Comparison of ENCODE assay signal across 7 cellular contexts in genomic region chr20:58086763-58087566, GRCh38.
DNase-seq lines count a peak whose midpoint lies in the region; ATAC-seq and TF ChIP-seq lines count a peak whose summit lies in the region.

No MANE protein-coding gene starts in this region.

- ATAC-seq in HG02678 (IDR thresholded peaks at IDR 0.05; ENCODE audit: unreplicated experiment): no peak

- H3K36me3 ChIP-seq in esophagus squamous epithelium (no peaks in the 10 kb centered on the region), osteoblast (ENCODE audit: insufficient read depth, low read length) (no peaks in the 10 kb centered on the region)

- no peaks in the 10 kb centered on the region for H3K9me3 ChIP-seq in esophagus squamous epithelium
- H3K9me3 ChIP-seq in osteoblast (ENCODE audit: low read depth, low read length): no peaks in the 10 kb centered on the region

- TF ChIP-seq CTCF in esophagus squamous epithelium (IDR thresholded peaks at IDR 0.05): peak; percentile 51 to 83 (median 75)
- TF ChIP-seq CTCF in osteoblast (IDR thresholded peaks at IDR 0.05; ENCODE audit: extremely low read depth, low read depth, low read length): peak; percentile 98

- no peak overlapping the region for H3K4me3 ChIP-seq in esophagus squamous epithelium
- H3K4me3 ChIP-seq in osteoblast (ENCODE audit: insufficient read depth, low read length): no peak overlapping the region

- no peak for TF ChIP-seq POLR2A in esophagus squamous epithelium (IDR thresholded peaks at IDR 0.05)

- intact Hi-C loops in esophagus squamous epithelium (cut with DNase I): no loop called here

- H3K4me2 ChIP-seq in osteoblast (ENCODE audit: insufficient read depth, low read length): no peak overlapping the region

- DNase-seq in ELF-1 (ENCODE audit: low read depth, low spot score) (peak; percentile 52), HuH-7.5 (ENCODE audit: low spot score) (peak; percentile 66), RKO (ENCODE audit: low spot score) (peak; percentile 40), esophagus squamous epithelium (lab: John Stamatoyannopoulos, UW) (no peak), osteoblast (ENCODE audit: insufficient read length, low spot score, missing footprints) (peak; percentile 93)
- DNase-seq in effector CD4-positive, alpha-beta T cell: no peak

- WGBS in esophagus squamous epithelium, 2 donors: 73 to 79% methylated on average over 12 to 13 of the region's 13 CpGs

- H3K27ac ChIP-seq in esophagus squamous epithelium: no peak overlapping the region
- H3K27ac ChIP-seq in osteoblast (ENCODE audit: low read depth, low read length): no peak overlapping the region

- H3K4me1 ChIP-seq in esophagus squamous epithelium (no peaks in the 10 kb centered on the region), osteoblast (ENCODE audit: insufficient read depth, low read length) (no peaks in the 10 kb centered on the region)

- H3K27me3 ChIP-seq in esophagus squamous epithelium (no peaks in the 10 kb centered on the region), osteoblast (ENCODE audit: insufficient read depth, low read length) (peaks cover 3% of the 10 kb centered on the region)

- H3K79me2 ChIP-seq in osteoblast (ENCODE audit: insufficient read depth, low read length): no peaks in the 10 kb centered on the region

- H4K20me1 ChIP-seq in osteoblast (ENCODE audit: insufficient read depth, low read length): no peaks in the 10 kb centered on the region

- no peak overlapping the region for H2AFZ ChIP-seq in osteoblast (ENCODE audit: low read length)

Comparison
In these comparisons a context has a peak if more than half of its experiments do, and no peak if none do; other contexts are left out.
1. DNase-seq: peak in ELF-1 (single experiment), HuH-7.5 (single experiment), RKO (single experiment) and osteoblast (single experiment); none in esophagus squamous epithelium (single experiment) and effector CD4-positive, alpha-beta T cell (single experiment).